Comparison of ENCODE assay signal across 8 cellular contexts in the genomic region with DNA sequence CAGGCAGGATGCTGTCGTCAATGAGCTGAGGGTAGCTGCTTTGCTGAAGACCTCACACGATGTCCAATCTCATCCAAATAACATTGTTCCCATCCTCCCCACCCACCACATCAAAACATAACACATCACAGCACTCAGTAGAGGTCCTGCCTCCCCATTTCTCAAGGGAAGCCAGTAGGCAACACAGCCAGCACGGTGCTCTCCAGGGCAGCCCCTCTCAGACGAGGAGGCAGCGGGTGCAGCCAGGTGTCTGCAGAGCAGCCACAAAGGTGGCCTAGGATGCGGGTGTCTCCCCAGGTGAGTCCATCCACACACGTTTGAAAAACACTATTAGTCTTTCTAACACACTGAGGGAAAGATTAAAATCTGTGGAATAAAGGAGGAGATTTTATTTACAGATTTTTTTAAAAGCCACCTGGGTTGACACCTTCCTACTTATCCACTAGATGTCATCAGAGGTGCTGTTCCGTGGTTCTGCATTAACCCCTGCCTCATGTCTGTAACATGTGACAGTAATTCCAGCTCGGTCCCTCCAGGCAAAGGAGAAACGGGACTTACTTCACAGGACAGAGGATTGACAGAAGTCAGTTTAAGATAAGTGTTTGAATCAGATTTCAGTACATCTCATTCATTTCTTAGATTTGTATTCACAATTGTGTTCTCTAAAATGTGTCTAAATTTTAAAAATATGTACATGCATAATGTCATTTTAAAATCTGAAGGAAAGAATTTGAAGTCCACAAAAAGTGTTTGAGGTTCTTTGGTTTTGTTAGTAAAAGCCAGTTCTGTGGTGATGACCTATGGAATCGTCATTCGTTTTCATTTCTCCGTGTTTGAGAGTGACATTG.
DNase-seq lines count a peak whose midpoint lies in the region; ATAC-seq lines count a peak whose summit lies in the region.

No MANE protein-coding gene starts in this region.

- H2BK5ac ChIP-seq in mesendoderm (ENCODE audit: low read length): no peak overlapping the region

- H2BK15ac ChIP-seq in mesendoderm (replicated peaks; ENCODE audit: low read depth): no peak overlapping the region

- H3K27ac Mint-ChIP-seq in central memory CD8-positive, alpha-beta T cell (ENCODE audit: low read depth): peak overlapping the region; percentile 32

- no peaks in the 10 kb centered on the region for H3K36me3 ChIP-seq in mesendoderm (ENCODE audit: control insufficient read depth, insufficient read depth, low read length)

- H3K4me3 ChIP-seq in mesendoderm (ENCODE audit: low read length): no peak overlapping the region

- no CpG with 5 or more reads among the region's 13 CpGs for WGBS in mesendoderm (ENCODE audit: extremely low coverage, insufficient coverage, low lambda C conversion rate)

- no peak overlapping the region for H4K8ac ChIP-seq in mesendoderm (ENCODE audit: low read depth, low read length)

- no peaks in the 10 kb centered on the region for H3K79me2 ChIP-seq in mesendoderm (ENCODE audit: control insufficient read depth, insufficient read depth, low read length)

- no peak overlapping the region for H3K18ac ChIP-seq in mesendoderm (ENCODE audit: low read length)

- no peaks in the 10 kb centered on the region for H3K4me1 ChIP-seq in mesendoderm (ENCODE audit: control insufficient read depth, low read depth, low read length)

- H3K9me3 Mint-ChIP-seq in central memory CD8-positive, alpha-beta T cell: no peaks in the 10 kb centered on the region

- H3K79me1 ChIP-seq in mesendoderm (ENCODE audit: low read length): no peaks in the 10 kb centered on the region

- H4K5ac ChIP-seq in mesendoderm (ENCODE audit: low read length): no peak overlapping the region

- no peak overlapping the region for H3K56ac ChIP-seq in mesendoderm (ENCODE audit: low read length)

- no peak overlapping the region for H2BK120ac ChIP-seq in mesendoderm (ENCODE audit: low read depth, low read length)

- H3K4me3 Mint-ChIP-seq in central memory CD8-positive, alpha-beta T cell: no peak overlapping the region

- H3K9ac ChIP-seq in mesendoderm (ENCODE audit: low read length): no peak overlapping the region

- DNase-seq in COR-L47 (lab: John Stamatoyannopoulos, UW) (peak; percentile 51), NCI-H748 (lab: John Stamatoyannopoulos, UW; ENCODE audit: unreplicated experiment) (peak; percentile 76), mesendoderm (peak; percentile 81), mucosa of gallbladder (ENCODE audit: low spot score) (no peak), putamen (ENCODE audit: low spot score) (no peak)
- no peak for DNase-seq in central memory CD8-positive, alpha-beta T cell (ENCODE audit: low spot score in 2 of 2)

- H3K4me2 ChIP-seq in mesendoderm (ENCODE audit: low read length): no peak overlapping the region

- H3K27me3 ChIP-seq in mesendoderm (ENCODE audit: insufficient read depth, low read length, poor library complexity): no peaks in the 10 kb centered on the region

- H3K27ac ChIP-seq in mesendoderm (ENCODE audit: low read depth, low read length): no peak overlapping the region

- H3K4ac ChIP-seq in mesendoderm (ENCODE audit: low read depth, low read length): no peak overlapping the region

- H3K23ac ChIP-seq in mesendoderm (ENCODE audit: low read length): no peak overlapping the region

- no peaks in the 10 kb centered on the region for H3K27me3 Mint-ChIP-seq in central memory CD8-positive, alpha-beta T cell

- H3K4me1 Mint-ChIP-seq in central memory CD8-positive, alpha-beta T cell: peaks cover 7% of the 10 kb centered on the region

- no peak overlapping the region for H2AK5ac ChIP-seq in mesendoderm (ENCODE audit: low read length)

- peaks cover 7% of the 10 kb centered on the region for H3K36me3 Mint-ChIP-seq in central memory CD8-positive, alpha-beta T cell (ENCODE audit: insufficient read depth)

- ATAC-seq in GM18873 (IDR thresholded peaks at IDR 0.05; ENCODE audit: low FRiP score, unreplicated experiment): peak; percentile 62
- peak; percentile 83 for ATAC-seq in HG03432 (IDR thresholded peaks at IDR 0.05; ENCODE audit: unreplicated experiment)
- ATAC-seq in central memory CD8-positive, alpha-beta T cell (replicated peaks; ENCODE audit: extremely low read depth, poor library complexity, severe bottlenecking): no peak

Comparison
In these comparisons a context has a peak if more than half of its experiments do, and no peak if none do; other contexts are left out.
1. DNase-seq: peak in COR-L47 (single experiment), NCI-H748 (single experiment) and mesendoderm (single experiment); none in central memory CD8-positive, alpha-beta T cell (0 of 2), mucosa of gallbladder (single experiment) and putamen (single experiment).